In genomic region chr11:63874511-63874910, GRCh38 we compare ENCODE assay signal across 19 cellular contexts. TPM values are rescaled to one million over a fixed set of nuclear protein-coding genes. Genes with fewer than 3 reads are reported as not detected.
DNase-seq lines count a peak whose midpoint lies in the region; ATAC-seq and TF ChIP-seq lines count a peak whose summit lies in the region.
"Had no signal": no experiment of that assay in that cellular context is flagged by ENCODE, and none has a peak within 500 bp of the region (broad histone marks: within the 10 kb centered on the region; RNA-seq: fewer than 3 reads in every experiment).

No MANE protein-coding gene starts in this region.

- no peaks in the 10 kb centered on the region for H3K9me3 Mint-ChIP-seq in dendritic cell treated with granulocyte-macrophage colony-stimulating factor and Interleukin-4, amounts not matched to agents 40 ng/mL and 50 ng/mL, for 4 days
- H3K9me3 Mint-ChIP-seq: IgD-negative memory B cell; T-helper 1 cell treated with Interleukin-12 subunit alpha and Interleukin-12 subunit beta and Interleukin-4 antibody, amounts not matched to agents 30 μg/mL and 1 μg/mL, for 36 hours had no signal

- no peak overlapping the region for H3K4me3 Mint-ChIP-seq in dendritic cell treated with granulocyte-macrophage colony-stimulating factor and Interleukin-4, amounts not matched to agents 40 ng/mL and 50 ng/mL, for 4 days
- H3K4me3 Mint-ChIP-seq: IgD-negative memory B cell; T-helper 1 cell treated with Interleukin-12 subunit alpha and Interleukin-12 subunit beta and Interleukin-4 antibody, amounts not matched to agents 30 μg/mL and 1 μg/mL, for 36 hours had no signal

- TF ChIP-seq EP300 in stomach (IDR thresholded peaks at IDR 0.05): no peak

- H3K27ac Mint-ChIP-seq in dendritic cell treated with granulocyte-macrophage colony-stimulating factor and Interleukin-4, amounts not matched to agents 40 ng/mL and 50 ng/mL, for 4 days: peak overlapping the region; percentile 82
- H3K27ac Mint-ChIP-seq: T-helper 1 cell treated with Interleukin-12 subunit alpha and Interleukin-12 subunit beta and Interleukin-4 antibody, amounts not matched to agents 30 μg/mL and 1 μg/mL, for 36 hours had no signal

- TF ChIP-seq CTCF in LNCaP clone FGC (IDR thresholded peaks at IDR 0.05; ENCODE audit: control insufficient read depth, extremely low read depth, insufficient read depth) (no peak), lower lobe of right lung (IDR thresholded peaks at IDR 0.05) (no peak), stomach (IDR thresholded peaks at IDR 0.05) (no peak)

- DNase-seq in LNCaP clone FGC (ENCODE audit: low read depth) (peak; percentile 62), lower lobe of right lung (no peak), stomach (peak; percentile 56), NCI-H1436 (lab: John Stamatoyannopoulos, UW) (no peak), Kasumi-1 (lab: John Stamatoyannopoulos, UW) (no peak)
- no peak for DNase-seq in stimulated activated naive CD4-positive, alpha-beta T cell treated with Interleukin-2 at 50 U/mL for 16 hours (lab: John Stamatoyannopoulos, UW)
- DNase-seq: activated CD4-positive, CD25-positive, alpha-beta regulatory T cell; activated CD8-positive, alpha-beta memory T cell treated with anti-CD3 and anti-CD28 coated beads for 24 hours; AML-193; central memory CD4-positive, alpha-beta T cell; NCI-H187 treated with DMSO at 0.1 percent for 48 hours; NCI-H510A treated with DMSO at 0.1 percent for 48 hours; SHP77 treated with DMSO at 0.1 percent for 48 hours; stimulated activated CD4-positive, alpha-beta T cell treated with anti-CD3 and anti-CD28 coated beads, Interleukin-1b, Interleukin-23, amount 100 ng/mL, for 48 hours had no signal

- WGBS in stomach, 5 donors: 24 to 36% (median 32%) methylated on average over 6 of the region's 6 CpGs

- intact Hi-C loops in dendritic cell treated with granulocyte-macrophage colony-stimulating factor and Interleukin-4, amounts not matched to agents 40 ng/mL and 50 ng/mL, for 4 days (cut with micrococcal nuclease): loop anchor here (10.0 kb wide), 1 partner anchor 70 kb away; no protein-coding TSS in a partner anchor
- intact Hi-C loops in lower lobe of right lung (cut with DNase I) (no loop called here), stomach (cut with DNase I; ENCODE audit: low total_unique reads) (no loop called here)

- no peaks in the 10 kb centered on the region for H3K27me3 Mint-ChIP-seq in dendritic cell treated with granulocyte-macrophage colony-stimulating factor and Interleukin-4, amounts not matched to agents 40 ng/mL and 50 ng/mL, for 4 days
- H3K27me3 Mint-ChIP-seq: IgD-negative memory B cell had no signal

- H3K4me1 Mint-ChIP-seq in dendritic cell treated with granulocyte-macrophage colony-stimulating factor and Interleukin-4, amounts not matched to agents 40 ng/mL and 50 ng/mL, for 4 days (ENCODE audit: low read depth): peaks cover 79% of the 10 kb centered on the region

- H3K4me3 ChIP-seq in LNCaP clone FGC (ENCODE audit: low read depth, low read length) (no peak overlapping the region; the same call in 1 of the 2 replicates), lower lobe of right lung (no peak overlapping the region), stomach (no peak overlapping the region)
- H3K4me3 ChIP-seq: HAP-1 had no signal

- H3K9me3 ChIP-seq in lower lobe of right lung: no peaks in the 10 kb centered on the region
- no peaks in the 10 kb centered on the region for H3K9me3 ChIP-seq in stomach
- H3K9me3 ChIP-seq: HAP-1 had no signal

- H3K27ac ChIP-seq in lower lobe of right lung: peak overlapping the region; percentile 63
- peak overlapping the region in 3 of 5 donors; percentile 35 to 80 (median 69) for H3K27ac ChIP-seq in stomach
- H3K27ac ChIP-seq: HL-60 had no signal

- H3K27me3 ChIP-seq in lower lobe of right lung (ENCODE audit: low read depth): no peaks in the 10 kb centered on the region
- H3K27me3 ChIP-seq in stomach: no peaks in the 10 kb centered on the region

- H3K36me3 Mint-ChIP-seq in dendritic cell treated with granulocyte-macrophage colony-stimulating factor and Interleukin-4, amounts not matched to agents 40 ng/mL and 50 ng/mL, for 4 days (ENCODE audit: low read depth): peaks cover 48% of the 10 kb centered on the region
- H3K36me3 Mint-ChIP-seq: IgD-negative memory B cell had no signal

- no peak for TF ChIP-seq POLR2A in stomach (IDR thresholded peaks at IDR 0.05)

- H3K4me1 ChIP-seq in lower lobe of right lung (peaks cover 61% of the 10 kb centered on the region), stomach (peaks cover 61 to 97% (median 77%) of the 10 kb centered on the region in 4 donors)
- H3K4me1 ChIP-seq: HAP-1 had no signal

- ATAC-seq in lower lobe of right lung: no peak

- H3K36me3 ChIP-seq in lower lobe of right lung: no peaks in the 10 kb centered on the region
- H3K36me3 ChIP-seq in stomach: peaks cover 3 to 13% (median 5%) of the 10 kb centered on the region in 4 donors
- H3K36me3 ChIP-seq: HAP-1 had no signal

RNA-seq across cellular contexts. Expression of gene MARK2, which starts 35.6 kb away (rescaled TPM):
- total RNA-seq in lower lobe of right lung: 44.9 TPM
- 100 to 1,000 TPM in 1 of 5 donors, 10 to 100 TPM in 4; 13.8 to 128 (median 34.8) TPM for total RNA-seq in stomach
- polyA plus RNA-seq in stomach: 10 to 100 TPM in 2 of 3 donors, 1 to 10 TPM in 1; 8.8 to 18.2 (median 13.9) TPM

RNA-seq across cellular contexts. Expression of gene RCOR2, which starts 42.5 kb away (rescaled TPM):
- total RNA-seq in lower lobe of right lung: 0.18 TPM
- total RNA-seq in stomach: 1 to 10 TPM in 1 of 5 donors, under 1 TPM in 1, not detected in 3; 0.58 to 1.1 TPM
- 1 to 10 TPM in 1 of 3 donors, under 1 TPM in 2; 0.35 to 1.6 (median 0.92) TPM for polyA plus RNA-seq in stomach
- polyA plus RNA-seq: IgD-negative memory B cell had no signal

Comparison
In these comparisons a context has a peak if more than half of its experiments do, and no peak if none do; other contexts are left out.
1. DNase-seq: peak in LNCaP clone FGC (single experiment) and stomach (single experiment); none in lower lobe of right lung (single experiment), NCI-H1436 (single experiment), Kasumi-1 (0 of 2) and stimulated activated naive CD4-positive, alpha-beta T cell treated with Interleukin-2 at 50 U/mL for 16 hours (single experiment).